Comparison of ENCODE assay signal across 10 cellular contexts in the genomic region with DNA sequence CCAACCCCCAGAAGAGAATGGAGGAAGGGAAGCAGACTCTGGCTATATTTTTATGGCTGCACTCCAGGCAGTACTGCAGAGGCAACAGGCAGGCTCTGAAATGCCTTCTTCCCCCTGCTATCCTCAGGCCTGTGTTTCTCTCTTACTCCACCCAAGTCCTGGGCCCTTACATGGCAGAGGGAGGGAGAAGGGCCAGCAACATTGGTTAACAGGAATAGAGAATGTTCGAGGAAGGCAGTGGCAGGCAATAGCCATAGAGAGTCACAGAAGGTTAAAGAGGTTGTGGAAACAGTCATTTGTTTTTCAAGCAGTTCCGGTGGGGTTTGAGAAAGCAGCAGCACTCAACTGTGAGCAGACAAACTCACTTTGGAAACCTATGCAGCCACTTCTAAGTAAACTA. TPM values are rescaled to one million over a fixed set of nuclear protein-coding genes. Genes with fewer than 3 reads are reported as not detected.
DNase-seq lines count a peak whose midpoint lies in the region; ATAC-seq, FAIRE-seq and TF ChIP-seq lines count a peak whose summit lies in the region.
"Had no signal": no experiment of that assay in that cellular context is flagged by ENCODE, and none has a peak within 500 bp of the region (broad histone marks: within the 10 kb centered on the region; RNA-seq: fewer than 3 reads in every experiment).

No MANE protein-coding gene starts in this region.

- H3K4me2 ChIP-seq in neural progenitor cell = no peak overlapping the region

- peaks cover 27% of the 10 kb centered on the region for H3F3A ChIP-seq in neural progenitor cell (ENCODE audit: low read depth)

- H2AFZ ChIP-seq in neural progenitor cell (replicated peaks) = peak overlapping the region; percentile 76

- H3K9me3 ChIP-seq in neural progenitor cell (ENCODE audit: low read depth) (no peaks in the 10 kb centered on the region), uterus (no peaks in the 10 kb centered on the region)

- no peaks in the 10 kb centered on the region for H3K27me3 ChIP-seq in neural progenitor cell
- H3K27me3 ChIP-seq in uterus = no peaks in the 10 kb centered on the region

- H3K36me3 Mint-ChIP-seq in T-helper 2 cell treated with Interferon-gamma antibody and Interleukin-4, amounts not matched to agents 5 μg/mL and 100 μg/mL, for 36 hours (ENCODE audit: low read depth) = peaks cover 38% of the 10 kb centered on the region
- H3K36me3 Mint-ChIP-seq in neural progenitor cell = peaks cover 7% of the 10 kb centered on the region

- no peaks in the 10 kb centered on the region for H3K27me3 Mint-ChIP-seq in T-helper 2 cell treated with Interferon-gamma antibody and Interleukin-4, amounts not matched to agents 5 μg/mL and 100 μg/mL, for 36 hours (ENCODE audit: low read depth)
- peaks cover 2% of the 10 kb centered on the region for H3K27me3 Mint-ChIP-seq in neural progenitor cell (ENCODE audit: insufficient read depth, low read depth)

- H3K27ac ChIP-seq in neural progenitor cell = peak overlapping the region; percentile 83
- no peak overlapping the region for H3K27ac ChIP-seq in uterus
- H3K27ac ChIP-seq: epithelial cell of prostate had no signal

- no peak overlapping the region for H3K9ac ChIP-seq in neural progenitor cell

- no peaks in the 10 kb centered on the region for H3K79me2 ChIP-seq in neural progenitor cell (ENCODE audit: low read depth)

- H3K4me1 ChIP-seq in neural progenitor cell = peaks cover 23% of the 10 kb centered on the region
- H3K4me1 ChIP-seq in uterus = no peaks in the 10 kb centered on the region

- H4K20me1 ChIP-seq in neural progenitor cell (ENCODE audit: low read depth) = no peaks in the 10 kb centered on the region

- peaks cover 10% of the 10 kb centered on the region for H3K9me3 Mint-ChIP-seq in T-helper 2 cell treated with Interferon-gamma antibody and Interleukin-4, amounts not matched to agents 5 μg/mL and 100 μg/mL, for 36 hours
- peaks cover 5% of the 10 kb centered on the region for H3K9me3 Mint-ChIP-seq in neural progenitor cell

- no peak overlapping the region for H3K4me3 Mint-ChIP-seq in T-helper 2 cell treated with Interferon-gamma antibody and Interleukin-4, amounts not matched to agents 5 μg/mL and 100 μg/mL, for 36 hours
- H3K4me3 Mint-ChIP-seq in neural progenitor cell = no peak overlapping the region

- peaks cover 35% of the 10 kb centered on the region for H3K4me1 Mint-ChIP-seq in T-helper 2 cell treated with Interferon-gamma antibody and Interleukin-4, amounts not matched to agents 5 μg/mL and 100 μg/mL, for 36 hours (ENCODE audit: low read depth)
- H3K4me1 Mint-ChIP-seq in neural progenitor cell = peaks cover 40% of the 10 kb centered on the region

- H3K4me3 ChIP-seq in neural progenitor cell (no peak overlapping the region), uterus (no peak overlapping the region)

- no peak for TF ChIP-seq POLR2A in uterus (IDR thresholded peaks at IDR 0.05)

- FAIRE-seq in GM19239 (lab: Jason Lieb, UNC) = peak; percentile 93

- DNase-seq in GM19239 (ENCODE audit: insufficient read length, low spot score) (no peak), neural progenitor cell (ENCODE audit: low spot score) (no peak), CD1c-positive myeloid dendritic cell (ENCODE audit: extremely low spot score) (no peak), uterus (no peak)
- DNase-seq in T-helper 2 cell treated with Interferon-gamma antibody and Interleukin-4, amounts not matched to agents 5 μg/mL and 100 μg/mL, for 36 hours (ENCODE audit: low spot score) = no peak
- DNase-seq in activated naive CD4-positive, alpha-beta T cell treated with Interleukin-2 at 50 U/mL for 16 hours = no peak
- DNase-seq: NCI-H1417 treated with DMSO at 0.1 percent for 48 hours, retina had no signal

- ATAC-seq in HG02678 (IDR thresholded peaks at IDR 0.05; ENCODE audit: unreplicated experiment) = peak; percentile 65

- H3K36me3 ChIP-seq in neural progenitor cell (no peaks in the 10 kb centered on the region), uterus (no peaks in the 10 kb centered on the region)

- intact Hi-C loops in uterus (cut with DNase I; ENCODE audit: low total_unique reads) = no loop called here

- TF ChIP-seq CTCF in neural progenitor cell (IDR thresholded peaks at IDR 0.05) (no peak), uterus (IDR thresholded peaks at IDR 0.05) (no peak)

- H3K27ac Mint-ChIP-seq in T-helper 2 cell treated with Interferon-gamma antibody and Interleukin-4, amounts not matched to agents 5 μg/mL and 100 μg/mL, for 36 hours = peak overlapping the region; percentile 69
- H3K27ac Mint-ChIP-seq in neural progenitor cell = peak overlapping the region; percentile 96

RNA-seq across cellular contexts. Expression of a gene that starts 15.1 kb away (rescaled TPM):
- total RNA-seq in neural progenitor cell (ENCODE audit: low replicate concordance) = 175 and 227 TPM in 2 replicates
- 100 to 1,000 TPM in 1 of 4 donors, 10 to 100 TPM in 3; 27.1 to 127 (median 62.1) TPM for total RNA-seq in uterus
